Comparison of ENCODE assay signal across 23 cellular contexts in genomic region chr10:108167766-108168165, GRCh38.
DNase-seq lines count a peak whose midpoint lies in the region; ATAC-seq, FAIRE-seq and TF ChIP-seq lines count a peak whose summit lies in the region.
"Had no signal": no experiment of that assay in that cellular context is flagged by ENCODE, and none has a peak within 500 bp of the region (broad histone marks: within the 10 kb centered on the region; RNA-seq: fewer than 3 reads in every experiment).

No MANE protein-coding gene starts in this region.

- intact Hi-C loops in natural killer cell (cut with micrococcal nuclease): no loop called here

- no peak overlapping the region for H2BK20ac ChIP-seq in H1 (ENCODE audit: low read length)

- peaks cover 9 to 11% of the 10 kb centered on the region in 2 donors for H3K9me3 Mint-ChIP-seq in natural killer cell
- H3K9me3 Mint-ChIP-seq: GM23338 had no signal

- TF ChIP-seq RAD21 in H1 (IDR thresholded peaks at IDR 0.05 in 1 of 2, conservative IDR thresholded peaks at IDR 0.05 in 1 of 2; ENCODE audit: low read depth in 2 of 2, low read length in 2 of 2): no peak

- no peak overlapping the region for H3K23ac ChIP-seq in H1 (ENCODE audit: insufficient read length)

- TF ChIP-seq CTCF in H1 (IDR thresholded peaks at IDR 0.05; ENCODE audit: control extremely low read depth in 1 of 3, insufficient read depth in 1 of 3, low read depth in 1 of 3, low read length in 3 of 3) (no peak), foreskin keratinocyte (conservative IDR thresholded peaks at IDR 0.05) (no peak), natural killer cell (IDR thresholded peaks at IDR 0.05) (no peak)

- no peak overlapping the region for H2BK15ac ChIP-seq in H1 (ENCODE audit: low read length)

- H3K18ac ChIP-seq in H1 (ENCODE audit: extremely low read depth, low read length): no peak overlapping the region

- H3K4me3 Mint-ChIP-seq in natural killer cell: no peak overlapping the region
- H3K4me3 Mint-ChIP-seq: B cell; CD4-positive, CD25-positive, alpha-beta regulatory T cell; CD8-positive, alpha-beta T cell; GM23338; HFFc6 had no signal

- H3K4me1 ChIP-seq in H1 (replicated peaks in 1 of 4; ENCODE audit: control insufficient read depth in 3 of 4, insufficient read depth in 4 of 4, low read length in 3 of 4) (peaks cover 0 to 5% (median 0%) of the 10 kb centered on the region in 4 experiments; a peak in 1 of 7 replicates), foreskin keratinocyte (no peaks in the 10 kb centered on the region)
- H3K4me1 ChIP-seq: BLaER1, Caco-2, HAP-1 had no signal

- H2BK12ac ChIP-seq in H1 (ENCODE audit: low read depth, low read length): no peak overlapping the region

- no peak for TF ChIP-seq POLR2A in H1 (IDR thresholded peaks at IDR 0.05; ENCODE audit: control extremely low read depth in 1 of 2, low read depth in 2 of 2, low read length in 2 of 2)

- H2BK120ac ChIP-seq in H1 (replicated peaks; ENCODE audit: low read depth, low read length): no peak overlapping the region

- no peaks in the 10 kb centered on the region for H3K9me3 ChIP-seq in H1 (ENCODE audit: insufficient read depth in 2 of 2, low read depth in 1 of 2, low read length in 1 of 2)
- H3K9me3 ChIP-seq in MG63: no peaks in the 10 kb centered on the region
- H3K9me3 ChIP-seq: BLaER1, Caco-2, HAP-1 had no signal

- POLR2A ChIA-PET in H1 (lab: Charles Lee; ENCODE audit: partially characterized antibody): no interaction called here

- no peak overlapping the region for H3K4me2 ChIP-seq in H1 (ENCODE audit: insufficient read depth in 1 of 2, low read depth in 2 of 2, low read length in 2 of 2)
- H3K4me2 ChIP-seq: BLaER1, GM23338 had no signal

- H3K56ac ChIP-seq in H1 (replicated peaks; ENCODE audit: insufficient read length, low read depth, low read length): no peak overlapping the region

- H3K36me3 Mint-ChIP-seq in natural killer cell: no peaks in the 10 kb centered on the region
- H3K36me3 Mint-ChIP-seq: CD4-positive, CD25-positive, alpha-beta regulatory T cell; CD8-positive, alpha-beta T cell had no signal

- H2AFZ ChIP-seq in H1 (ENCODE audit: low read length): peak overlapping the region; percentile 5; the same call in 1 of the 2 replicates
- H2AFZ ChIP-seq: GM23338 had no signal

- H4K20me1 ChIP-seq in H1 (replicated peaks in 1 of 2; ENCODE audit: control insufficient read depth in 1 of 2, insufficient read depth in 2 of 2, low read length in 2 of 2): no peaks in the 10 kb centered on the region
- H4K20me1 ChIP-seq: BLaER1 had no signal

- H3K27ac ChIP-seq in H1 (ENCODE audit: low read depth, low read length) (no peak overlapping the region), foreskin keratinocyte (no peak overlapping the region)
- H3K27ac ChIP-seq: 22Rv1, BLaER1, C4-2B had no signal

- no peak for TF ChIP-seq EP300 in H1 (IDR thresholded peaks at IDR 0.05; ENCODE audit: borderline replicate concordance in 1 of 2, low read depth in 2 of 2, low read length in 2 of 2)

- no peak overlapping the region for H3K4ac ChIP-seq in H1 (replicated peaks; ENCODE audit: insufficient read length, low read depth, low read length)

- no peaks in the 10 kb centered on the region for H3K4me1 Mint-ChIP-seq in natural killer cell
- H3K4me1 Mint-ChIP-seq: B cell; CD4-positive, CD25-positive, alpha-beta regulatory T cell had no signal

- no peaks in the 10 kb centered on the region for H3K23me2 ChIP-seq in H1 (ENCODE audit: low read depth, low read length)

- H3K79me1 ChIP-seq in H1 (ENCODE audit: low read depth, low read length): no peaks in the 10 kb centered on the region

- no peak overlapping the region for H4K8ac ChIP-seq in H1 (ENCODE audit: extremely low read depth, insufficient read depth, low read length)

- no peak overlapping the region for H3K14ac ChIP-seq in H1 (ENCODE audit: insufficient read length)

- ATAC-seq in foreskin keratinocyte: no peak
- ATAC-seq in natural killer cell: no peak
- ATAC-seq: CD8-positive, alpha-beta T cell; GM23338 had no signal

- no peak overlapping the region for H2AK5ac ChIP-seq in H1 (ENCODE audit: low read depth, low read length)

- FAIRE-seq in H1 (lab: Jason Lieb, UNC): no peak
- FAIRE-seq: A204.1, GM12891, GM18507, H54 had no signal

- no peak overlapping the region for H3K9ac ChIP-seq in H1 (replicated peaks in 1 of 4; ENCODE audit: extremely low read depth in 1 of 4, low read depth in 3 of 4, low read length in 3 of 4)
- H3K9ac ChIP-seq: BLaER1 had no signal

- H4K91ac ChIP-seq in H1 (replicated peaks; ENCODE audit: insufficient read length, low read length): no peak overlapping the region

- H3K27ac Mint-ChIP-seq in natural killer cell: no peak overlapping the region
- H3K27ac Mint-ChIP-seq: B cell; CD4-positive, CD25-positive, alpha-beta regulatory T cell; CD8-positive, alpha-beta T cell; GM23338; HFFc6 had no signal

- no peaks in the 10 kb centered on the region for H3K36me3 ChIP-seq in H1 (ENCODE audit: control insufficient read depth in 2 of 4, insufficient read depth in 4 of 4, low read length in 3 of 4)
- H3K36me3 ChIP-seq in MG63: no peaks in the 10 kb centered on the region
- H3K36me3 ChIP-seq: BLaER1, HAP-1 had no signal

- 61% methylated on average over 2 of the region's 2 CpGs; no CpG with 5 or more reads in 1 of the 2 experiments for WGBS in H1 (ENCODE audit: extremely low coverage in 1 of 2, insufficient coverage in 1 of 2, insufficient read length in 1 of 2, insufficient replicate concordance in 2 of 2, low coverage in 1 of 2, low lambda C conversion rate in 2 of 2, missing lambda C conversion rate in 1 of 2), 2 experiments

- no peaks in the 10 kb centered on the region for H3K79me2 ChIP-seq in H1 (ENCODE audit: control insufficient read depth in 1 of 2, insufficient read depth in 2 of 2, low read length in 2 of 2)

- DNase-seq in DMS53 (lab: John Stamatoyannopoulos, UW) (peak; percentile 4), DMS53 treated with DMSO at 0.1 percent for 48 hours (lab: John Stamatoyannopoulos, UW; ENCODE audit: unreplicated experiment) (no peak), H1 (ENCODE audit: low read depth in 1 of 2, low spot score in 2 of 2) (no peak), foreskin keratinocyte (peak; percentile 13 to 34), MG63 (no peak), natural killer cell (no peak)
- DNase-seq: Caco-2; CD4-positive, CD25-positive, alpha-beta regulatory T cell; CD8-positive, alpha-beta T cell; DMS153; DMS79 treated with DMSO at 0.1 percent for 48 hours; GF-D8; HFFc6 had no signal

- no peak overlapping the region for H4K5ac ChIP-seq in H1 (ENCODE audit: insufficient read length, low read depth, low read length)

- CTCF ChIA-PET in H1 (lab: Charles Lee; ENCODE audit: partially characterized antibody): no interaction called here

- H3K27me3 ChIP-seq in H1 (replicated peaks in 1 of 4; ENCODE audit: control insufficient read depth in 3 of 4, extremely low read depth in 1 of 4, insufficient read depth in 3 of 4, low read length in 3 of 4) (no peaks in the 10 kb centered on the region), foreskin keratinocyte (no peaks in the 10 kb centered on the region), MG63 (no peaks in the 10 kb centered on the region)
- H3K27me3 ChIP-seq: BLaER1 had no signal

- no peak overlapping the region for H3K4me3 ChIP-seq in H1 (ENCODE audit: extremely low read depth in 1 of 4, insufficient read depth in 2 of 4, low read depth in 3 of 4, low read length in 4 of 4)
- H3K4me3 ChIP-seq in MG63: no peak overlapping the region
- H3K4me3 ChIP-seq: BLaER1, GM23338, HAP-1 had no signal

- H3K27me3 Mint-ChIP-seq in natural killer cell (ENCODE audit: low read depth in 2 of 2): no peaks in the 10 kb centered on the region
- H3K27me3 Mint-ChIP-seq: B cell; CD4-positive, CD25-positive, alpha-beta regulatory T cell had no signal

- no peak overlapping the region for H2BK5ac ChIP-seq in H1 (ENCODE audit: low read depth, low read length)

TF ChIP-seq in H1, 55 proteins besides CTCF, POLR2A, EP300 and RAD21 (continues in another document):
- no peak for TF ChIP-seq BACH1 (IDR thresholded peaks at IDR 0.05; ENCODE audit: low read length)
- no peak for TF ChIP-seq SUZ12 (IDR thresholded peaks at IDR 0.05; ENCODE audit: low read length)
- no peak for TF ChIP-seq CEBPB (IDR thresholded peaks at IDR 0.05; ENCODE audit: low read depth, low read length)
- TF ChIP-seq ZNF274 (IDR thresholded peaks at IDR 0.05; ENCODE audit: borderline replicate concordance, extremely low read depth, low read length): no peak
- TF ChIP-seq KDM1A (IDR thresholded peaks at IDR 0.05; ENCODE audit: borderline replicate concordance, low read length): no peak
- no peak for TF ChIP-seq NRF1 (IDR thresholded peaks at IDR 0.05; ENCODE audit: low read depth, low read length)
- no peak for TF ChIP-seq CHD1 (IDR thresholded peaks at IDR 0.05; ENCODE audit: low read depth, low read length)
- TF ChIP-seq YY1 (IDR thresholded peaks at IDR 0.05; ENCODE audit: low read depth, low read length): no peak
- TF ChIP-seq SRF (IDR thresholded peaks at IDR 0.05; ENCODE audit: low read depth, low read length): no peak
- TF ChIP-seq KDM4A (IDR thresholded peaks at IDR 0.05; ENCODE audit: low read depth, low read length, severe bottlenecking): no peak
- TF ChIP-seq, protein P1, sequence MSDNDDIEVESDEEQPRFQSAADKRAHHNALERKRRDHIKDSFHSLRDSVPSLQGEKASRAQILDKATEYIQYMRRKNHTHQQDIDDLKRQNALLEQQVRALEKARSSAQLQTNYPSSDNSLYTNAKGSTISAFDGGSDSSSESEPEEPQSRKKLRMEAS (IDR thresholded peaks at IDR 0.05): no peak
- no peak for TF ChIP-seq CBX8 (IDR thresholded peaks at IDR 0.05; ENCODE audit: borderline replicate concordance, low read depth, low read length)
- no peak for TF ChIP-seq E2F6 (IDR thresholded peaks at IDR 0.05)
- TF ChIP-seq SP4 (IDR thresholded peaks at IDR 0.05; ENCODE audit: low read length): no peak

Comparison
In these comparisons a context has a peak if more than half of its experiments do, and no peak if none do; other contexts are left out.
1. DNase-seq: peak in DMS53 (single experiment) and foreskin keratinocyte (2 of 2); none in DMS53 treated with DMSO at 0.1 percent for 48 hours (single experiment), H1 (0 of 2), MG63 (single experiment) and natural killer cell (single experiment).